In the genomic region with DNA sequence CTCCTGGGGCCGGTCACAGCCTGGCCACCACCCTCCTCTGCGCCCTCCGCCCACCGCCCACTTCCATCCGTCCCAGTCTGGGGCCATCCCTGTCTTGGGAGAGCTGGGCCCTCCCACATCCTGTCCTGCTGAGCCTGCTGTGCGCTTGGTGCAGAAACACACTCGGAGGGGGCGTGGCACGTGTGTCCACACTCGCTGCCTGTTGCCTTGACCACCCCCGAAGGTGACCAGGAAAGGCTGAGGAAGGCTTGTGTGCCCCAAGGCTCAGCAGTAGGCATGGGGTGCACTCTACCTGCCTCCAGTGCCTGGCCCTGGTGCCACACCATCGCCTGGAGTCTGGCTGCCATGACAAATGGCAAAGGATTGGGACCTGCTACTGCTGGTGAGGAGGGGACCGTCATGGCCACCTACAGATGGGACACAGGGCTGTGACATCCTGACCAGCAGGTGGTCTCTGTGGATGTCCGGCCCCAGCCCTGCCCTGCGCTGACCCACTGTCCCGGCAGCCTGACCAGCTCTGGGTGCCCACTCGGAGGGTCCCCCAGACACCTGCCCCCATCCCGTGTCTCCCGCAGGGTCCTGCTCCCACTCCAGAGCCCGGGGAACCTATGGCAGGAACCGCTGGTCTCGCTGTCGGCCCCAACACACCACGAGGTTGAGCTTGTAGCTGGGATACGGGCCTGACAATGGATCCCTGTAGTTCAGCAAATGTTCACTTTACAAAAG, we compare ENCODE assay signal across 1 cellular context.
TF ChIP-seq lines count a peak whose summit lies in the region.

No MANE protein-coding gene starts in this region.

TF ChIP-seq in IMR-90, 13 proteins besides CTCF, POLR2A, EP300 and RAD21:
- TF ChIP-seq, protein P1, sequence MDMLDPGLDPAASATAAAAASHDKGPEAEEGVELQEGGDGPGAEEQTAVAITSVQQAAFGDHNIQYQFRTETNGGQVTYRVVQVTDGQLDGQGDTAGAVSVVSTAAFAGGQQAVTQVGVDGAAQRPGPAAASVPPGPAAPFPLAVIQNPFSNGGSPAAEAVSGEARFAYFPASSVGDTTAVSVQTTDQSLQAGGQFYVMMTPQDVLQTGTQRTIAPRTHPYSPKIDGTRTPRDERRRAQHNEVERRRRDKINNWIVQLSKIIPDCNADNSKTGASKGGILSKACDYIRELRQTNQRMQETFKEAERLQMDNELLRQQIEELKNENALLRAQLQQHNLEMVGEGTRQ (IDR thresholded peaks at IDR 0.05; ENCODE audit: low read depth, low read length): no peak
- TF ChIP-seq NFE2L2 (IDR thresholded peaks at IDR 0.05; ENCODE audit: low read depth, low read length) (no peak), MXI1 (IDR thresholded peaks at IDR 0.05; ENCODE audit: borderline replicate concordance, low read depth, low read length) (no peak), CHD1 (IDR thresholded peaks at IDR 0.05; ENCODE audit: low read depth, low read length) (no peak), MAFK (IDR thresholded peaks at IDR 0.05; ENCODE audit: low read depth, low read length) (no peak), SMC3 (IDR thresholded peaks at IDR 0.05; ENCODE audit: low read depth, low read length) (no peak), FOS (IDR thresholded peaks at IDR 0.05; ENCODE audit: low read depth, low read length) (no peak), RCOR1 (IDR thresholded peaks at IDR 0.05; ENCODE audit: insufficient replicate concordance, low read length) (no peak), RFX5 (IDR thresholded peaks at IDR 0.05; ENCODE audit: low read depth, low read length) (no peak), MAZ (IDR thresholded peaks at IDR 0.05; ENCODE audit: borderline replicate concordance, low read depth, low read length) (no peak), ELK1 (IDR thresholded peaks at IDR 0.05; ENCODE audit: borderline replicate concordance, low read depth, low read length) (no peak), BHLHE40 (IDR thresholded peaks at IDR 0.05; ENCODE audit: low read depth, low read length) (no peak), CEBPB (IDR thresholded peaks at IDR 0.05; ENCODE audit: low read depth, low read length) (no peak)
